In genomic region chr22:25361899-25362214, GRCh38 we compare ENCODE assay signal across 3 cellular contexts.
A peak's percentile ranks its signal among the peaks of the same experiment; 100 is the strongest.
TF ChIP-seq lines count a peak whose summit lies in the region.

No MANE protein-coding gene starts in this region.

TF ChIP-seq in SK-N-SH treated with all-trans-retinoic acid at 6 μM for 48 hours, 23 proteins besides CTCF, POLR2A, EP300 and RAD21 (continued from another document and continues in another):
- TF ChIP-seq CREB5 (CRISPR knock-in tag; IDR thresholded peaks at IDR 0.05; ENCODE audit: low read depth) (no peak), PATZ1 (CRISPR knock-in tag; IDR thresholded peaks at IDR 0.05; ENCODE audit: borderline replicate concordance) (no peak), OSR1 (CRISPR knock-in tag; IDR thresholded peaks at IDR 0.05) (no peak), ESRRG (CRISPR knock-in tag; IDR thresholded peaks at IDR 0.05) (no peak), ZNF565 (CRISPR knock-in tag; conservative IDR thresholded peaks at IDR 0.05; ENCODE audit: low read depth) (no peak), TOX (CRISPR knock-in tag; IDR thresholded peaks at IDR 0.05; ENCODE audit: borderline replicate concordance) (no peak), ZNF8 (CRISPR knock-in tag; IDR thresholded peaks at IDR 0.05) (no peak), BACH2 (CRISPR knock-in tag; IDR thresholded peaks at IDR 0.05; ENCODE audit: borderline replicate concordance) (no peak), ZFP3 (CRISPR knock-in tag; IDR thresholded peaks at IDR 0.05) (no peak), GLIS3 (CRISPR knock-in tag; IDR thresholded peaks at IDR 0.05) (no peak), ISL1 (CRISPR knock-in tag; IDR thresholded peaks at IDR 0.05) (no peak), TSHZ2 (CRISPR knock-in tag; IDR thresholded peaks at IDR 0.05) (no peak), SNAI2 (CRISPR knock-in tag; IDR thresholded peaks at IDR 0.05) (no peak), TCF4 (CRISPR knock-in tag; IDR thresholded peaks at IDR 0.05; ENCODE audit: borderline replicate concordance) (no peak), PPARA (CRISPR knock-in tag; IDR thresholded peaks at IDR 0.05; ENCODE audit: borderline replicate concordance) (no peak)

TF ChIP-seq in SK-N-SH, 30 proteins besides CTCF, POLR2A, EP300 and RAD21 (continued from another document):
- TF ChIP-seq IRF3 (IDR thresholded peaks at IDR 0.05; ENCODE audit: low read depth, low read length): no peak
- TF ChIP-seq PBX3 (IDR thresholded peaks at IDR 0.05): no peak
- no peak for TF ChIP-seq USF1 (IDR thresholded peaks at IDR 0.05; ENCODE audit: borderline replicate concordance, low read depth)
- no peak for TF ChIP-seq RXRA (IDR thresholded peaks at IDR 0.05; ENCODE audit: borderline replicate concordance, low read depth)
- TF ChIP-seq RFX5 (IDR thresholded peaks at IDR 0.05; ENCODE audit: low read length): no peak
- no peak for TF ChIP-seq FOXM1 (IDR thresholded peaks at IDR 0.05; ENCODE audit: low read depth)
- no peak for TF ChIP-seq CHD2 (IDR thresholded peaks at IDR 0.05; ENCODE audit: low read length, partially characterized antibody)
- no peak for TF ChIP-seq JUND (IDR thresholded peaks at IDR 0.05)
- TF ChIP-seq FOXJ3 (CRISPR knock-in tag; IDR thresholded peaks at IDR 0.05): no peak
- no peak for TF ChIP-seq TCF12 (IDR thresholded peaks at IDR 0.05)
- TF ChIP-seq YY1 (IDR thresholded peaks at IDR 0.05; ENCODE audit: low read depth): no peak
- TF ChIP-seq SMC3 (IDR thresholded peaks at IDR 0.05; ENCODE audit: low read depth, low read length): no peak
TF ChIP-seq in SK-N-SH: peak in this region for 0.

TF ChIP-seq in HepG2, 621 proteins besides CTCF, POLR2A, EP300 and RAD21 (continued from another document):
- TF ChIP-seq ZNF770 (CRISPR knock-in tag; IDR thresholded peaks at IDR 0.05) (no peak), ZNF501 (CRISPR knock-in tag; IDR thresholded peaks at IDR 0.05) (0 out of 2 replicates have a peak, but pooled peaks have one; percentile 37), HNF4A (CRISPR knock-in tag; IDR thresholded peaks at IDR 0.05) (no peak), ZZZ3 (CRISPR knock-in tag; IDR thresholded peaks at IDR 0.05; ENCODE audit: borderline replicate concordance) (no peak), ZSCAN12 (CRISPR knock-in tag; IDR thresholded peaks at IDR 0.05) (no peak), HNF1B (CRISPR knock-in tag; IDR thresholded peaks at IDR 0.05) (0 out of 2 replicates have a peak, but pooled peaks have one; percentile 23), HOXA7 (CRISPR knock-in tag; IDR thresholded peaks at IDR 0.05) (no peak), ZNF782 (CRISPR knock-in tag; IDR thresholded peaks at IDR 0.05; ENCODE audit: borderline replicate concordance) (no peak), ZUFSP (CRISPR knock-in tag; IDR thresholded peaks at IDR 0.05; ENCODE audit: borderline replicate concordance) (no peak), ZNF281 (CRISPR knock-in tag; IDR thresholded peaks at IDR 0.05; ENCODE audit: borderline replicate concordance) (no peak), ZNF609 (CRISPR knock-in tag; IDR thresholded peaks at IDR 0.05; ENCODE audit: borderline replicate concordance) (no peak)
